In genomic region chr15:48712546-48712945, GRCh38 we compare ENCODE assay signal across 7 cellular contexts.
"Had no signal": no experiment of that assay in that cellular context is flagged by ENCODE, and none has a peak within 500 bp of the region (broad histone marks: within the 10 kb centered on the region; RNA-seq: fewer than 3 reads in every experiment).

No MANE protein-coding gene starts in this region.

- DNase-seq: H9, HCEC 1CT, IMR-90 had no signal

- H3K4me1 Mint-ChIP-seq: GM23338, H9 had no signal

- H3K4me3 ChIP-seq: GM23338 had no signal

- H3K27ac Mint-ChIP-seq: GM23338, H9 had no signal

- H3K4me3 Mint-ChIP-seq: GM23338, H9 had no signal

- ATAC-seq: GM23338 had no signal

- H2AFZ ChIP-seq: GM23338 had no signal

- FAIRE-seq: H1, H54, HTR-8/SVneo had no signal

- H3K4me2 ChIP-seq: GM23338 had no signal
